In the genomic region with DNA sequence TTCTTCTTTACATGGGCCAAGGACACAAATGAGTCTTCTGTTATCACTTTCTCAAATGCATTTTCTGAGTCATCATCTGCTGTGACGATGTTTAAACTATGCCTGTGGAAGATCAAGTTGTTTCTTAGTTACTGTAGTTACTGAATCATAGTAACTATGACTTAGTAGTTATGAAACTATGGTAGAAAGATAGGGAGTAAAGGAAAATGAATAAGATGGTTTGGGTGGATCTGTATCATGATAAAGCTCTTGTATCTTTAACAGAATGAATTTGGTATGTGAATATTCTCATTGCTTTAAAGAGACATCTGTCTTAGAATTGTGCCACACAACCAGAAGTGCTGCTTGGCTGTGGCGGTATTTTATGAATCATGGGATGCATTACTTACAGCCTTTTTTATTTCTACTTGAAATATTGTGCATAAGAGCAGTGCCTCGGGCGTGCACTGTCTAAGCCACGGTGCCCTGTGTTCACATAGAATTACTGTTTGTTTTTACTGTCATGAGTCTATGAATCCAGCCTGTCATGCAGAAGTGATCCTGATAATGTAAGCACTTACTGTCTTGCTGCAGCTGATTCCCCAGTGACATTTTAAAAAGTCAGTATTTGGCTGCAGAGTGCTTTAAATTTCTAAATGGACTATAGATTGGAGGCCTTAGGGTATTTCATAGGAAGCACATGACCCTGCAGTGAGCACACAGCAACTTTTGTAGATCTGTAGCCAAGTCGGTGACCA, we compare ENCODE assay signal across 8 cellular contexts.
A peak's percentile ranks its signal among the peaks of the same experiment; 100 is the strongest.
DNase-seq lines count a peak whose midpoint lies in the region; ATAC-seq and TF ChIP-seq lines count a peak whose summit lies in the region.

No MANE protein-coding gene starts in this region.

- H3K4me3 ChIP-seq in breast epithelium (no peak overlapping the region), kidney epithelial cell (ENCODE audit: low read depth, low read length) (no peak overlapping the region), thoracic aorta (no peak overlapping the region), neuronal stem cell (ENCODE audit: low read length in 2 of 2) (no peak overlapping the region)

- no peaks in the 10 kb centered on the region for H3K27me3 Mint-ChIP-seq in MCF 10A (ENCODE audit: insufficient read depth, unreplicated experiment)
- no peaks in the 10 kb centered on the region for H3K27me3 Mint-ChIP-seq in activated naive CD8-positive, alpha-beta T cell

- H3K4me1 ChIP-seq in breast epithelium (peaks cover 0 to 10% of the 10 kb centered on the region in 2 donors), thoracic aorta (ENCODE audit: control insufficient read depth in 1 of 2, low read depth in 2 of 2) (peaks cover 5% of the 10 kb centered on the region in 2 donors), neuronal stem cell (ENCODE audit: control insufficient read depth in 2 of 2, insufficient read depth in 1 of 2, low read depth in 1 of 2, low read length in 2 of 2) (peaks cover 0 to 4% of the 10 kb centered on the region in 2 donors)

- H2AFZ ChIP-seq in neuronal stem cell (ENCODE audit: low read length): no peak overlapping the region

- H3K4me1 Mint-ChIP-seq in MCF 10A (ENCODE audit: insufficient read depth, unreplicated experiment): peaks cover 26% of the 10 kb centered on the region
- H3K4me1 Mint-ChIP-seq in activated naive CD8-positive, alpha-beta T cell (ENCODE audit: low read depth): peaks cover 41% of the 10 kb centered on the region

- peak; percentile 62 for DNase-seq in MCF 10A (ENCODE audit: unreplicated experiment)
- DNase-seq in breast epithelium (ENCODE audit: low spot score in 2 of 2): no peak
- DNase-seq in kidney epithelial cell (ENCODE audit: low read depth): peak; percentile 48
- no peak for DNase-seq in thoracic aorta (ENCODE audit: low spot score)
- no peak for DNase-seq in mucosa of gallbladder (ENCODE audit: low spot score)
- no peak for DNase-seq in neuronal stem cell (ENCODE audit: low spot score)

- H3K4me2 ChIP-seq in neuronal stem cell (ENCODE audit: insufficient read depth, low read length, poor library complexity, severe bottlenecking): no peak overlapping the region

- H3K27ac ChIP-seq in breast epithelium (peak overlapping the region in 1 of 2 donors; percentile 15), thoracic aorta (no peak overlapping the region), neuronal stem cell (replicated peaks; ENCODE audit: low read length) (no peak overlapping the region)

- H3K27me3 ChIP-seq in breast epithelium: no peaks in the 10 kb centered on the region
- H3K27me3 ChIP-seq in kidney epithelial cell (ENCODE audit: control insufficient read depth, insufficient read depth, low read length): no peaks in the 10 kb centered on the region
- H3K27me3 ChIP-seq in thoracic aorta (replicated peaks; ENCODE audit: insufficient read depth): no peaks in the 10 kb centered on the region
- no peaks in the 10 kb centered on the region for H3K27me3 ChIP-seq in neuronal stem cell (ENCODE audit: control insufficient read depth in 3 of 3, insufficient read depth in 3 of 3, low read depth in 1 of 3, low read length in 3 of 3)

- H4K91ac ChIP-seq in neuronal stem cell (ENCODE audit: low read depth, low read length, poor library complexity): no peak overlapping the region

- no peak overlapping the region for H2AK5ac ChIP-seq in neuronal stem cell (ENCODE audit: low read depth, low read length)

- H3K36me3 ChIP-seq in breast epithelium (no peaks in the 10 kb centered on the region), kidney epithelial cell (ENCODE audit: control insufficient read depth, insufficient read depth, low read length) (no peaks in the 10 kb centered on the region), thoracic aorta (no peaks in the 10 kb centered on the region), neuronal stem cell (replicated peaks in 1 of 2; ENCODE audit: control insufficient read depth in 2 of 2, insufficient read depth in 2 of 2, low read length in 2 of 2) (peaks cover 0 to 22% of the 10 kb centered on the region in 2 donors)

- TF ChIP-seq CTCF in MCF 10A (IDR thresholded peaks at IDR 0.05; ENCODE audit: unreplicated experiment): no peak
- no peak for TF ChIP-seq CTCF in breast epithelium (IDR thresholded peaks at IDR 0.05)
- no peak for TF ChIP-seq CTCF in kidney epithelial cell (IDR thresholded peaks at IDR 0.05; ENCODE audit: insufficient read depth, low read length, poor library complexity, severe bottlenecking)
- TF ChIP-seq CTCF in thoracic aorta (IDR thresholded peaks at IDR 0.05): no peak

- no peak overlapping the region for H2BK12ac ChIP-seq in neuronal stem cell (ENCODE audit: low read length)

- ATAC-seq in thoracic aorta (ENCODE audit: insufficient number of reproducible peaks, low FRiP score, low read depth): peak; percentile 54
- no peak for ATAC-seq in GM19023 (IDR thresholded peaks at IDR 0.05; ENCODE audit: unreplicated experiment)

- POLR2A ChIA-PET in MCF 10A (lab: Yijun Ruan, JAX): interaction anchor here (0.6 to 1.8 kb wide), 7 partner anchors 37 to 136 kb away, joined by 3 to 8 read pairs (median 3); no protein-coding TSS in a partner anchor

- H3K9me3 ChIP-seq in breast epithelium (no peaks in the 10 kb centered on the region), thoracic aorta (no peaks in the 10 kb centered on the region), neuronal stem cell (replicated peaks in 1 of 2; ENCODE audit: control insufficient read depth in 2 of 2, insufficient read depth in 1 of 2, low read depth in 1 of 2, low read length in 2 of 2) (peaks cover 0 to 2% of the 10 kb centered on the region in 2 donors)

- H3K27ac Mint-ChIP-seq in MCF 10A (ENCODE audit: low read depth, unreplicated experiment): peak overlapping the region; percentile 79
- peak overlapping the region; percentile 19 for H3K27ac Mint-ChIP-seq in activated naive CD8-positive, alpha-beta T cell

- no peak overlapping the region for H3K18ac ChIP-seq in neuronal stem cell (ENCODE audit: low read length)

- no peak overlapping the region for H2BK5ac ChIP-seq in neuronal stem cell (ENCODE audit: low read length)

- H3K14ac ChIP-seq in neuronal stem cell (ENCODE audit: low read length): no peak overlapping the region

- H4K8ac ChIP-seq in neuronal stem cell (ENCODE audit: low read depth, low read length): no peak overlapping the region

- no TSS peak for BruUV-seq in MCF 10A (replicated peaks; lab: Mats Ljungman, UMichigan)

- no peak overlapping the region for H3K4ac ChIP-seq in neuronal stem cell (ENCODE audit: low read length)

- no CpG with 5 or more reads among the region's 6 CpGs for WGBS in neuronal stem cell (ENCODE audit: extremely low coverage in 2 of 2, insufficient read length in 2 of 2, insufficient replicate concordance in 1 of 2), 2 donors

- H3K36me3 Mint-ChIP-seq in MCF 10A (ENCODE audit: insufficient read depth, unreplicated experiment): peaks cover 6% of the 10 kb centered on the region
- peaks cover 10% of the 10 kb centered on the region for H3K36me3 Mint-ChIP-seq in activated naive CD8-positive, alpha-beta T cell

- H3K4me3 Mint-ChIP-seq in MCF 10A (ENCODE audit: unreplicated experiment): no peak overlapping the region
- H3K4me3 Mint-ChIP-seq in activated naive CD8-positive, alpha-beta T cell: no peak overlapping the region

- intact Hi-C loops in MCF 10A (cut with micrococcal nuclease): loop anchor here (5.0 kb wide), 1 partner anchor 76 kb away; no protein-coding TSS in a partner anchor
- intact Hi-C loops in breast epithelium (cut with DNase I; ENCODE audit: low total_unique reads): no loop called here

- CTCF ChIA-PET in MCF 10A (lab: Yijun Ruan, JAX): interaction anchor here (0.7 to 1.0 kb wide), 2 partner anchors 68 to 77 kb away, joined by 3 read pairs; no protein-coding TSS in a partner anchor

- no peak overlapping the region for H3K9ac ChIP-seq in neuronal stem cell (ENCODE audit: low read depth, low read length, poor library complexity)

- no peak overlapping the region for H2BK15ac ChIP-seq in neuronal stem cell (ENCODE audit: low read length)

- no peaks in the 10 kb centered on the region for H3K79me1 ChIP-seq in neuronal stem cell (ENCODE audit: low read depth, low read length)

- no peaks in the 10 kb centered on the region for H3K9me3 Mint-ChIP-seq in MCF 10A (ENCODE audit: unreplicated experiment)
- no peaks in the 10 kb centered on the region for H3K9me3 Mint-ChIP-seq in activated naive CD8-positive, alpha-beta T cell (ENCODE audit: low read depth)

- no peak overlapping the region for H3K23ac ChIP-seq in neuronal stem cell (ENCODE audit: low read depth, low read length, poor library complexity)

- no peak overlapping the region for H2BK120ac ChIP-seq in neuronal stem cell (ENCODE audit: low read depth, low read length)

- no peak for TF ChIP-seq POLR2A in breast epithelium (IDR thresholded peaks at IDR 0.05)

Comparison
In these comparisons a context has a peak if more than half of its experiments do, and no peak if none do; other contexts are left out.
1. DNase-seq: peak in MCF 10A (single experiment) and kidney epithelial cell (single experiment); none in breast epithelium (0 of 2), thoracic aorta (single experiment), mucosa of gallbladder (single experiment) and neuronal stem cell (single experiment).